In genomic region chr14:65321370-65321875, GRCh38 we compare ENCODE assay signal across 1 cellular context.
TF ChIP-seq lines count a peak whose summit lies in the region.

No MANE protein-coding gene starts in this region.

TF ChIP-seq in GM23338, 12 proteins besides CTCF, POLR2A, EP300 and RAD21 (continued from another document):
- no peak for TF ChIP-seq ETS1 (IDR thresholded peaks at IDR 0.05)
- no peak for TF ChIP-seq REST (IDR thresholded peaks at IDR 0.05; ENCODE audit: unreplicated experiment)
- TF ChIP-seq EZH2phosphoT487 (IDR thresholded peaks at IDR 0.05; ENCODE audit: unreplicated experiment): no peak
- no peak for TF ChIP-seq EZH2 (IDR thresholded peaks at IDR 0.05; ENCODE audit: low read depth, unreplicated experiment)
- TF ChIP-seq CREB1 (CRISPR knock-in tag; IDR thresholded peaks at IDR 0.05; ENCODE audit: low read depth): no peak
- no peak for TF ChIP-seq JUNB (IDR thresholded peaks at IDR 0.05; ENCODE audit: unreplicated experiment)
- TF ChIP-seq ZNF331 (CRISPR knock-in tag; IDR thresholded peaks at IDR 0.05; ENCODE audit: low read depth): no peak
- no peak for TF ChIP-seq NANOG (IDR thresholded peaks at IDR 0.05; ENCODE audit: borderline replicate concordance)
